ENCODE assay signal across 10 cellular contexts in genomic region chr19:44757057-44757734, GRCh38. TPM values are rescaled to one million over a fixed set of nuclear protein-coding genes. Genes with fewer than 3 reads are reported as not detected.
DNase-seq lines count a peak whose midpoint lies in the region; ATAC-seq, FAIRE-seq and TF ChIP-seq lines count a peak whose summit lies in the region.
"Had no signal": no experiment of that assay in that cellular context is flagged by ENCODE, and none has a peak within 500 bp of the region (broad histone marks: within the 10 kb centered on the region; RNA-seq: fewer than 3 reads in every experiment).

No MANE protein-coding gene starts in this region.

- peak overlapping the region; percentile 66 for H3K9ac ChIP-seq in astrocyte (ENCODE audit: low read length)

- H3K4me3 ChIP-seq in astrocyte (ENCODE audit: insufficient read depth, low read depth, low read length) (peak overlapping the region; percentile 63), right cardiac atrium (ENCODE audit: low read length) (peak overlapping the region; percentile 25), pancreas (peak overlapping the region in 3 of 4 donors; percentile 21 to 33 (median 28))

- peak overlapping the region; percentile 91 for H3K27ac Mint-ChIP-seq in astrocyte (ENCODE audit: unreplicated experiment)

- intact Hi-C loops in right cardiac atrium (cut with DNase I) (no loop called here), pancreas (cut with DNase I) (no loop called here)

- DNase-seq in Ammon's horn (ENCODE audit: low spot score): peak; percentile 33
- peak; percentile 72 for DNase-seq in astrocyte (ENCODE audit: low read depth)
- peak; percentile 87 to 94 (median 91) for DNase-seq in right cardiac atrium
- DNase-seq in pancreas: peak in 5 of 6 donors; percentile 65 to 85 (median 78)
- no peak for DNase-seq in stimulated activated naive CD4-positive, alpha-beta T cell (lab: John Stamatoyannopoulos, UW)
- no peak for DNase-seq in NCI-H1092 (lab: John Stamatoyannopoulos, UW)
- DNase-seq: T-helper 2 cell had no signal

- no peaks in the 10 kb centered on the region for H3K27me3 ChIP-seq in astrocyte (ENCODE audit: insufficient read depth, low read length)
- no peaks in the 10 kb centered on the region for H3K27me3 ChIP-seq in right cardiac atrium (ENCODE audit: control insufficient read depth, insufficient read depth)
- no peaks in the 10 kb centered on the region for H3K27me3 ChIP-seq in pancreas

- peaks cover 13% of the 10 kb centered on the region for H3K79me2 ChIP-seq in astrocyte (ENCODE audit: insufficient read depth, low read length)

- peaks cover 7% of the 10 kb centered on the region for H3K36me3 Mint-ChIP-seq in astrocyte (ENCODE audit: low read depth, unreplicated experiment)

- peak overlapping the region; percentile 48 for H2AFZ ChIP-seq in astrocyte (ENCODE audit: low read depth, low read length)

- FAIRE-seq in astrocyte (lab: Jason Lieb, UNC): no peak
- no peak for FAIRE-seq in pancreas (lab: Jason Lieb, UNC)

- H3K9me3 ChIP-seq in astrocyte (ENCODE audit: insufficient read depth, low read depth, low read length): no peaks in the 10 kb centered on the region
- no peaks in the 10 kb centered on the region for H3K9me3 ChIP-seq in right cardiac atrium (ENCODE audit: control insufficient read depth, low read length)
- H3K9me3 ChIP-seq in pancreas: no peaks in the 10 kb centered on the region

- peaks cover 33% of the 10 kb centered on the region for H3K4me1 Mint-ChIP-seq in astrocyte (ENCODE audit: low read depth, unreplicated experiment)

- no peak for TF ChIP-seq CTCF in astrocyte (IDR thresholded peaks at IDR 0.05; ENCODE audit: insufficient read depth, low read depth, low read length)
- TF ChIP-seq CTCF in pancreas (IDR thresholded peaks at IDR 0.05): no peak

- H3K36me3 ChIP-seq in astrocyte (ENCODE audit: insufficient read depth, low read length) (peaks cover 11% of the 10 kb centered on the region), pancreas (peaks cover 0 to 8% (median 0%) of the 10 kb centered on the region in 3 donors)

- H3K4me1 ChIP-seq in astrocyte (ENCODE audit: insufficient read depth, low read length): peaks cover 59% of the 10 kb centered on the region
- peaks cover 23% of the 10 kb centered on the region for H3K4me1 ChIP-seq in right cardiac atrium (ENCODE audit: control insufficient read depth, insufficient read depth, low read length)
- H3K4me1 ChIP-seq in pancreas: peaks cover 14 to 25% (median 15%) of the 10 kb centered on the region in 3 donors

- H3K27me3 Mint-ChIP-seq in astrocyte (ENCODE audit: low read depth, unreplicated experiment): no peaks in the 10 kb centered on the region

- H3K27ac ChIP-seq in astrocyte (ENCODE audit: low read depth, low read length) (peak overlapping the region; percentile 45), right cardiac atrium (ENCODE audit: low read length) (peak overlapping the region; percentile 82), pancreas (peak overlapping the region; percentile 60 to 96 (median 76))

- peaks cover 42% of the 10 kb centered on the region for H4K20me1 ChIP-seq in astrocyte (ENCODE audit: insufficient read depth, low read length)

- H3K4me2 ChIP-seq in astrocyte (ENCODE audit: low read length): peak overlapping the region; percentile 90

- H3K9me3 Mint-ChIP-seq in astrocyte (ENCODE audit: unreplicated experiment): no peaks in the 10 kb centered on the region

- 35% methylated on average over 53 of the region's 53 CpGs for WGBS in right cardiac atrium
- 59 to 78% methylated on average over 41 to 53 of the region's 53 CpGs for WGBS in pancreas, 2 donors

- peak; percentile 63 to 67 for ATAC-seq in right cardiac atrium
- peak in 3 of 4 donors; percentile 14 to 49 (median 48) for ATAC-seq in pancreas
- no peak for ATAC-seq in HG03025 (IDR thresholded peaks at IDR 0.05; ENCODE audit: low FRiP score, unreplicated experiment)
- ATAC-seq in HG03460 (IDR thresholded peaks at IDR 0.05; ENCODE audit: unreplicated experiment): no peak

- H3K4me3 Mint-ChIP-seq in astrocyte (ENCODE audit: unreplicated experiment): peak overlapping the region; percentile 91

RNA-seq across cellular contexts. Expression of gene BCL3, which starts 8.7 kb away (rescaled TPM):
- 16.9 and 17.3 TPM in 2 replicates for total RNA-seq in astrocyte
- 10 to 100 TPM; 14.9 to 39.4 (median 17.9) TPM for total RNA-seq in right cardiac atrium
- polyA plus RNA-seq in right cardiac atrium: 25.8 TPM
- total RNA-seq in pancreas: 10 to 100 TPM; 13.9 to 50.3 (median 30.0) TPM
- polyA plus RNA-seq in pancreas: 100 to 1,000 TPM in 1 of 2 donors, 10 to 100 TPM in 1; 79.9 to 113 TPM

RNA-seq across cellular contexts. Expression of gene CBLC, which starts 20.5 kb away (rescaled TPM):
- not detected in 2 replicates for total RNA-seq in astrocyte
- not detected for total RNA-seq in right cardiac atrium
- polyA plus RNA-seq in right cardiac atrium: not detected
- 10 to 100 TPM; 10.1 to 14.8 (median 12.1) TPM for total RNA-seq in pancreas
- polyA plus RNA-seq in pancreas: 10 to 100 TPM; 16.5 to 29.7 TPM
- total RNA-seq: LHCN-M2 had no signal

RNA-seq across cellular contexts. Expression of gene BCAM, which starts 51.7 kb away (rescaled TPM):
- total RNA-seq in astrocyte (11.5 and 14.0 TPM in 2 replicates), right cardiac atrium (100 to 1,000 TPM in 1 of 4 donors, 10 to 100 TPM in 3; 69.9 to 130 (median 80.1) TPM), pancreas (10 to 100 TPM; 28.8 to 74.5 (median 40.5) TPM)
- polyA plus RNA-seq in right cardiac atrium (107 TPM), pancreas (100 to 1,000 TPM in 1 of 2 donors, 10 to 100 TPM in 1; 99.5 to 140 TPM)

RNA-seq across cellular contexts. Expression of gene CEACAM16, which starts 58.2 kb away (rescaled TPM):
- 0.14 TPM in 1 of 2 replicates, not detected in the other for total RNA-seq in astrocyte
- total RNA-seq in right cardiac atrium: not detected
- not detected for polyA plus RNA-seq in right cardiac atrium
- total RNA-seq in pancreas: 1 to 10 TPM in 1 of 6 donors, under 1 TPM in 3, not detected in 2; 0.16 to 1.0 (median 0.31) TPM
- polyA plus RNA-seq in pancreas: under 1 TPM in 1 of 2 donors, not detected in 1; 0.57 TPM
- total RNA-seq: LHCN-M2 had no signal

Comparison
In these comparisons a context has a peak if more than half of its experiments do, and no peak if none do; other contexts are left out.
1. DNase-seq: peak in Ammon's horn (single experiment), astrocyte (single experiment), right cardiac atrium (3 of 3) and pancreas (5 of 6); none in stimulated activated naive CD4-positive, alpha-beta T cell (0 of 6) and NCI-H1092 (single experiment).
2. ATAC-seq: peak in right cardiac atrium (2 of 2) and pancreas (3 of 4); none in HG03025 (single experiment) and HG03460 (single experiment).
3. RNA of gene CBLC, which starts 20.5 kb away (total RNA-seq): 10.1 to 14.8 TPM in pancreas; not detected in astrocyte and not detected in right cardiac atrium; every median in the first group is over 10 times any median in the second.
4. Peak in every context shown above with its lines, with median percentiles within 50 percentile points of each other: H3K27ac ChIP-seq and H3K4me3 ChIP-seq.